ENCODE assay signal across 1 cellular context in the genomic region with DNA sequence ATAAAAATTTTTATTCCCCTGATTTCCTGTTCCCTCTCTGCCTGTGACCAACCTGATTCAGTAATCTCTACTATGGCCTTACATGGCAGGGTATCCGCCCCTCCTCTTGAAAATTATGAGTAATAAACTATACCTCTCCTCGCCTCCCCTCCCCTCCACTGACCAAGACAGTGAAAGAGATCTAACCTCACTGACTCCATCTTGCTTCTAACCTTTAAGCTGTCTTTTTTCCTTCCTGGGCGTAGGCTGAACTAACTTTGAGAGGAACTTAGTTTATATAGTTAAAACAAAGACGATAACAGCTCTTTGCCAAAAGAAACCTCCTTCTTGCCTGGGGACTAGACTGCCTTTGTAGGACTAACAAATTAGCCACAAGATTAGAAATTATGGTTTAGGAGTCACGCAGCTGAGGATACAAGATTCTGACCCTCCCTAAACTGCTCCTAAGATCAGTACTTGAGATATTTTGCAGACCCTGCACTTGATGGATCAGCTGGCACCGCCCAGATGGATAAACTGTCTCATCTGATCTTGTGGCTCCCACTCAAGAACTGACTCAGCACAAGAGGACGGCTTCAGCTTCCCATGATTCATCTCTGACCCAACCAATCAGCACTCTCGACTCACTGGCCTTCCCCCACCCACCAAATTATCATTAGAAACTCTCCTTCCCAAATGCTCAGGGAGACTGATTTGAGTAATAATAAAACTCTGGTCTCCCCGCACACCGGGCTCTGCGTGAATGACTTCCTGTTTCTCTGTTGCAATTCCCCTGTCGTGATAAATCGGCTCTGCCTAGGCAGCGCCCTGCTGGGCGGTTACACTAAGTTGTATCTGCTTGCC.
TF ChIP-seq lines count a peak whose summit lies in the region.

No MANE protein-coding gene starts in this region.

TF ChIP-seq in K562, 482 proteins besides CTCF, POLR2A, EP300 and RAD21 (continued from another document and continues in another):
- TF ChIP-seq, protein P1, sequence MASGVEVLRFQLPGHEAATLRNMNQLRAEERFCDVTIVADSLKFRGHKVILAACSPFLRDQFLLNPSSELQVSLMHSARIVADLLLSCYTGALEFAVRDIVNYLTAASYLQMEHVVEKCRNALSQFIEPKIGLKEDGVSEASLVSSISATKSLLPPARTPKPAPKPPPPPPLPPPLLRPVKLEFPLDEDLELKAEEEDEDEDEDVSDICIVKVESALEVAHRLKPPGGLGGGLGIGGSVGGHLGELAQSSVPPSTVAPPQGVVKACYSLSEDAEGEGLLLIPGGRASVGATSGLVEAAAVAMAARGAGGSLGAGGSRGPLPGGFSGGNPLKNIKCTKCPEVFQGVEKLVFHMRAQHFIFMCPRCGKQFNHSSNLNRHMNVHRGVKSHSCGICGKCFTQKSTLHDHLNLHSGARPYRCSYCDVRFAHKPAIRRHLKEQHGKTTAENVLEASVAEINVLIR (CRISPR knock-in tag; IDR thresholded peaks at IDR 0.05) = peak; percentile 74
- no peak for TF ChIP-seq ZNF12 (CRISPR knock-in tag; IDR thresholded peaks at IDR 0.05)
- no peak for TF ChIP-seq TEAD4 (IDR thresholded peaks at IDR 0.05; ENCODE audit: low read length)
- TF ChIP-seq TEAD4 (CRISPR knock-in tag; IDR thresholded peaks at IDR 0.05; ENCODE audit: borderline replicate concordance) = no peak
- no peak for TF ChIP-seq ZNF436 (CRISPR knock-in tag; IDR thresholded peaks at IDR 0.05)
- TF ChIP-seq NFE2L1 (tag; IDR thresholded peaks at IDR 0.05; ENCODE audit: borderline replicate concordance, low read depth) = peak; percentile 33; the same call in 1 of the 2 replicates
- no peak for TF ChIP-seq MTA2 (IDR thresholded peaks at IDR 0.05; ENCODE audit: low read depth)
- TF ChIP-seq CBFA2T2 (conservative IDR thresholded peaks at IDR 0.05) = no peak
- 0 out of 4 replicates have a peak, but pooled peaks of 1 of the 2 experiments have one; percentile 10 for TF ChIP-seq NRF1 (conservative IDR thresholded peaks at IDR 0.05 in 1 of 2, IDR thresholded peaks at IDR 0.05 in 1 of 2)
- TF ChIP-seq PHTF2 (CRISPR knock-in tag; IDR thresholded peaks at IDR 0.05) = no peak
- no peak for TF ChIP-seq HIVEP1 (CRISPR knock-in tag; IDR thresholded peaks at IDR 0.05)
- TF ChIP-seq, protein P2, sequence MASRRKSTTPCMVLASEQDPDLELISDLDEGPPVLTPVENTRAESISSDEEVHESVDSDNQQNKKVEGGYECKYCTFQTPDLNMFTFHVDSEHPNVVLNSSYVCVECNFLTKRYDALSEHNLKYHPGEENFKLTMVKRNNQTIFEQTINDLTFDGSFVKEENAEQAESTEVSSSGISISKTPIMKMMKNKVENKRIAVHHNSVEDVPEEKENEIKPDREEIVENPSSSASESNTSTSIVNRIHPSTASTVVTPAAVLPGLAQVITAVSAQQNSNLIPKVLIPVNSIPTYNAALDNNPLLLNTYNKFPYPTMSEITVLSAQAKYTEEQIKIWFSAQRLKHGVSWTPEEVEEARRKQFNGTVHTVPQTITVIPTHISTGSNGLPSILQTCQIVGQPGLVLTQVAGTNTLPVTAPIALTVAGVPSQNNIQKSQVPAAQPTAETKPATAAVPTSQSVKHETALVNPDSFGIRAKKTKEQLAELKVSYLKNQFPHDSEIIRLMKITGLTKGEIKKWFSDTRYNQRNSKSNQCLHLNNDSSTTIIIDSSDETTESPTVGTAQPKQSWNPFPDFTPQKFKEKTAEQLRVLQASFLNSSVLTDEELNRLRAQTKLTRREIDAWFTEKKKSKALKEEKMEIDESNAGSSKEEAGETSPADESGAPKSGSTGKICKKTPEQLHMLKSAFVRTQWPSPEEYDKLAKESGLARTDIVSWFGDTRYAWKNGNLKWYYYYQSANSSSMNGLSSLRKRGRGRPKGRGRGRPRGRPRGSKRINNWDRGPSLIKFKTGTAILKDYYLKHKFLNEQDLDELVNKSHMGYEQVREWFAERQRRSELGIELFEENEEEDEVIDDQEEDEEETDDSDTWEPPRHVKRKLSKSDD (conservative IDR thresholded peaks at IDR 0.05; ENCODE audit: low read length) = no peak
- TF ChIP-seq YBX1 (IDR thresholded peaks at IDR 0.05) = no peak
- no peak for TF ChIP-seq GATA2 (CRISPR knock-in tag; IDR thresholded peaks at IDR 0.05)
- TF ChIP-seq LEF1 (IDR thresholded peaks at IDR 0.05) = no peak
- TF ChIP-seq, protein P3, sequence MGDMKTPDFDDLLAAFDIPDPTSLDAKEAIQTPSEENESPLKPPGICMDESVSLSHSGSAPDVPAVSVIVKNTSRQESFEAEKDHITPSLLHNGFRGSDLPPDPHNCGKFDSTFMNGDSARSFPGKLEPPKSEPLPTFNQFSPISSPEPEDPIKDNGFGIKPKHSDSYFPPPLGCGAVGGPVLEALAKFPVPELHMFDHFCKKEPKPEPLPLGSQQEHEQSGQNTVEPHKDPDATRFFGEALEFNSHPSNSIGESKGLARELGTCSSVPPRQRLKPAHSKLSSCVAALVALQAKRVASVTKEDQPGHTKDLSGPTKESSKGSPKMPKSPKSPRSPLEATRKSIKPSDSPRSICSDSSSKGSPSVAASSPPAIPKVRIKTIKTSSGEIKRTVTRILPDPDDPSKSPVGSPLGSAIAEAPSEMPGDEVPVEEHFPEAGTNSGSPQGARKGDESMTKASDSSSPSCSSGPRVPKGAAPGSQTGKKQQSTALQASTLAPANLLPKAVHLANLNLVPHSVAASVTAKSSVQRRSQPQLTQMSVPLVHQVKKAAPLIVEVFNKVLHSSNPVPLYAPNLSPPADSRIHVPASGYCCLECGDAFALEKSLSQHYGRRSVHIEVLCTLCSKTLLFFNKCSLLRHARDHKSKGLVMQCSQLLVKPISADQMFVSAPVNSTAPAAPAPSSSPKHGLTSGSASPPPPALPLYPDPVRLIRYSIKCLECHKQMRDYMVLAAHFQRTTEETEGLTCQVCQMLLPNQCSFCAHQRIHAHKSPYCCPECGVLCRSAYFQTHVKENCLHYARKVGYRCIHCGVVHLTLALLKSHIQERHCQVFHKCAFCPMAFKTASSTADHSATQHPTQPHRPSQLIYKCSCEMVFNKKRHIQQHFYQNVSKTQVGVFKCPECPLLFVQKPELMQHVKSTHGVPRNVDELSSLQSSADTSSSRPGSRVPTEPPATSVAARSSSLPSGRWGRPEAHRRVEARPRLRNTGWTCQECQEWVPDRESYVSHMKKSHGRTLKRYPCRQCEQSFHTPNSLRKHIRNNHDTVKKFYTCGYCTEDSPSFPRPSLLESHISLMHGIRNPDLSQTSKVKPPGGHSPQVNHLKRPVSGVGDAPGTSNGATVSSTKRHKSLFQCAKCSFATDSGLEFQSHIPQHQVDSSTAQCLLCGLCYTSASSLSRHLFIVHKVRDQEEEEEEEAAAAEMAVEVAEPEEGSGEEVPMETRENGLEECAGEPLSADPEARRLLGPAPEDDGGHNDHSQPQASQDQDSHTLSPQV (IDR thresholded peaks at IDR 0.05) = peak; percentile 91
- peak; percentile 64; the same call in 1 of the 2 replicates for TF ChIP-seq SPI1 (IDR thresholded peaks at IDR 0.05; ENCODE audit: borderline replicate concordance, low read depth, low read length)
- TF ChIP-seq CTBP1 (IDR thresholded peaks at IDR 0.05; ENCODE audit: borderline replicate concordance) = no peak
- TF ChIP-seq HDAC8 (tag; IDR thresholded peaks at IDR 0.05) = peak; percentile 73; the same call in 1 of the 2 replicates
- no peak for TF ChIP-seq SIX5 (IDR thresholded peaks at IDR 0.05; ENCODE audit: borderline replicate concordance in 1 of 2, insufficient read depth in 1 of 2, low read depth in 1 of 2, low read length in 2 of 2)
- TF ChIP-seq, protein P4, sequence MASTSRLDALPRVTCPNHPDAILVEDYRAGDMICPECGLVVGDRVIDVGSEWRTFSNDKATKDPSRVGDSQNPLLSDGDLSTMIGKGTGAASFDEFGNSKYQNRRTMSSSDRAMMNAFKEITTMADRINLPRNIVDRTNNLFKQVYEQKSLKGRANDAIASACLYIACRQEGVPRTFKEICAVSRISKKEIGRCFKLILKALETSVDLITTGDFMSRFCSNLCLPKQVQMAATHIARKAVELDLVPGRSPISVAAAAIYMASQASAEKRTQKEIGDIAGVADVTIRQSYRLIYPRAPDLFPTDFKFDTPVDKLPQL (IDR thresholded peaks at IDR 0.05; ENCODE audit: extremely low read depth, insufficient read length) = no peak
- TF ChIP-seq SLC30A9 (CRISPR knock-in tag; IDR thresholded peaks at IDR 0.05) = no peak
- peak; percentile 97 for TF ChIP-seq ZNF175 (CRISPR knock-in tag; IDR thresholded peaks at IDR 0.05; ENCODE audit: low read depth)
- TF ChIP-seq FOXP1 (CRISPR knock-in tag; IDR thresholded peaks at IDR 0.05) = no peak
- TF ChIP-seq TAL1 (IDR thresholded peaks at IDR 0.05) = no peak
- TF ChIP-seq ZNF174 (CRISPR knock-in tag; IDR thresholded peaks at IDR 0.05) = 0 out of 2 replicates have a peak, but pooled peaks have one; percentile 41
- no peak for TF ChIP-seq PHF20 (IDR thresholded peaks at IDR 0.05; ENCODE audit: partially characterized antibody)
- TF ChIP-seq HNRNPLL (IDR thresholded peaks at IDR 0.05; ENCODE audit: low read depth, low read length, poor library complexity, severe bottlenecking) = no peak
- TF ChIP-seq CAMTA2 (CRISPR knock-in tag; conservative IDR thresholded peaks at IDR 0.05) = no peak
- no peak for TF ChIP-seq TSC22D4 (tag; IDR thresholded peaks at IDR 0.05)
- TF ChIP-seq, protein P5, sequence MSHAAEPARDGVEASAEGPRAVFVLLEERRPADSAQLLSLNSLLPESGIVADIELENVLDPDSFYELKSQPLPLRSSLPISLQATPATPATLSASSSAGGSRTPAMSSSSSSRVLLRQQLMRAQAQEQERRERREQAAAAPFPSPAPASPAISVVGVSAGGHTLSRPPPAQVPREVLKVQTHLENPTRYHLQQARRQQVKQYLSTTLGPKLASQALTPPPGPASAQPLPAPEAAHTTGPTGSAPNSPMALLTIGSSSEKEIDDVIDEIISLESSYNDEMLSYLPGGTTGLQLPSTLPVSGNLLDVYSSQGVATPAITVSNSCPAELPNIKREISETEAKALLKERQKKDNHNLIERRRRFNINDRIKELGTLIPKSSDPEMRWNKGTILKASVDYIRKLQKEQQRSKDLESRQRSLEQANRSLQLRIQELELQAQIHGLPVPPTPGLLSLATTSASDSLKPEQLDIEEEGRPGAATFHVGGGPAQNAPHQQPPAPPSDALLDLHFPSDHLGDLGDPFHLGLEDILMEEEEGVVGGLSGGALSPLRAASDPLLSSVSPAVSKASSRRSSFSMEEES (CRISPR knock-in tag; IDR thresholded peaks at IDR 0.05) = no peak
- no peak for TF ChIP-seq COPS2 (conservative IDR thresholded peaks at IDR 0.05)
- 0 out of 2 replicates have a peak, but pooled peaks have one; percentile 12 for TF ChIP-seq CEBPB (tag; IDR thresholded peaks at IDR 0.05)
- no peak for TF ChIP-seq ESRRA (IDR thresholded peaks at IDR 0.05; ENCODE audit: borderline replicate concordance, low read depth)
- TF ChIP-seq PHB (CRISPR knock-in tag; IDR thresholded peaks at IDR 0.05) = no peak
- TF ChIP-seq, protein P6, sequence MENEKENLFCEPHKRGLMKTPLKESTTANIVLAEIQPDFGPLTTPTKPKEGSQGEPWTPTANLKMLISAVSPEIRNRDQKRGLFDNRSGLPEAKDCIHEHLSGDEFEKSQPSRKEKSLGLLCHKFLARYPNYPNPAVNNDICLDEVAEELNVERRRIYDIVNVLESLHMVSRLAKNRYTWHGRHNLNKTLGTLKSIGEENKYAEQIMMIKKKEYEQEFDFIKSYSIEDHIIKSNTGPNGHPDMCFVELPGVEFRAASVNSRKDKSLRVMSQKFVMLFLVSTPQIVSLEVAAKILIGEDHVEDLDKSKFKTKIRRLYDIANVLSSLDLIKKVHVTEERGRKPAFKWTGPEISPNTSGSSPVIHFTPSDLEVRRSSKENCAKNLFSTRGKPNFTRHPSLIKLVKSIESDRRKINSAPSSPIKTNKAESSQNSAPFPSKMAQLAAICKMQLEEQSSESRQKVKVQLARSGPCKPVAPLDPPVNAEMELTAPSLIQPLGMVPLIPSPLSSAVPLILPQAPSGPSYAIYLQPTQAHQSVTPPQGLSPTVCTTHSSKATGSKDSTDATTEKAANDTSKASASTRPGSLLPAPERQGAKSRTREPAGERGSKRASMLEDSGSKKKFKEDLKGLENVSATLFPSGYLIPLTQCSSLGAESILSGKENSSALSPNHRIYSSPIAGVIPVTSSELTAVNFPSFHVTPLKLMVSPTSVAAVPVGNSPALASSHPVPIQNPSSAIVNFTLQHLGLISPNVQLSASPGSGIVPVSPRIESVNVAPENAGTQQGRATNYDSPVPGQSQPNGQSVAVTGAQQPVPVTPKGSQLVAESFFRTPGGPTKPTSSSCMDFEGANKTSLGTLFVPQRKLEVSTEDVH (IDR thresholded peaks at IDR 0.05; ENCODE audit: low read depth, partially characterized antibody) = no peak
- peak; percentile 74 for TF ChIP-seq NFE2 (IDR thresholded peaks at IDR 0.05; ENCODE audit: low read depth)
- no peak for TF ChIP-seq ZNF146 (CRISPR knock-in tag; IDR thresholded peaks at IDR 0.05; ENCODE audit: unreplicated experiment)
- TF ChIP-seq, protein P7, sequence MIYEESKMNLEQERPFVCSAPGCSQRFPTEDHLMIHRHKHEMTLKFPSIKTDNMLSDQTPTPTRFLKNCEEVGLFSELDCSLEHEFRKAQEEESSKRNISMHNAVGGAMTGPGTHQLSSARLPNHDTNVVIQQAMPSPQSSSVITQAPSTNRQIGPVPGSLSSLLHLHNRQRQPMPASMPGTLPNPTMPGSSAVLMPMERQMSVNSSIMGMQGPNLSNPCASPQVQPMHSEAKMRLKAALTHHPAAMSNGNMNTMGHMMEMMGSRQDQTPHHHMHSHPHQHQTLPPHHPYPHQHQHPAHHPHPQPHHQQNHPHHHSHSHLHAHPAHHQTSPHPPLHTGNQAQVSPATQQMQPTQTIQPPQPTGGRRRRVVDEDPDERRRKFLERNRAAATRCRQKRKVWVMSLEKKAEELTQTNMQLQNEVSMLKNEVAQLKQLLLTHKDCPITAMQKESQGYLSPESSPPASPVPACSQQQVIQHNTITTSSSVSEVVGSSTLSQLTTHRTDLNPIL (CRISPR knock-in tag; IDR thresholded peaks at IDR 0.05) = no peak
- TF ChIP-seq ZNF586 (CRISPR knock-in tag; conservative IDR thresholded peaks at IDR 0.05) = no peak
- no peak for TF ChIP-seq SRSF1 (IDR thresholded peaks at IDR 0.05; ENCODE audit: low read depth, low read length)
- no peak for TF ChIP-seq PRMT5 (CRISPR knock-in tag; IDR thresholded peaks at IDR 0.05)
- no peak for TF ChIP-seq RFX1 (IDR thresholded peaks at IDR 0.05)
- peak in 1 of 2 experiments; percentile 86; a peak in 2 of 4 replicates for TF ChIP-seq TEAD1 (CRISPR knock-in tag; IDR thresholded peaks at IDR 0.05)
- no peak for TF ChIP-seq ZC3H11A (IDR thresholded peaks at IDR 0.05; ENCODE audit: low read depth, low read length)
- TF ChIP-seq GTF2F1 (IDR thresholded peaks at IDR 0.05; ENCODE audit: low read depth, low read length) = no peak
- peak; percentile 94 for TF ChIP-seq ZNF584 (CRISPR knock-in tag; IDR thresholded peaks at IDR 0.05; ENCODE audit: low read depth)
- TF ChIP-seq, protein P8, sequence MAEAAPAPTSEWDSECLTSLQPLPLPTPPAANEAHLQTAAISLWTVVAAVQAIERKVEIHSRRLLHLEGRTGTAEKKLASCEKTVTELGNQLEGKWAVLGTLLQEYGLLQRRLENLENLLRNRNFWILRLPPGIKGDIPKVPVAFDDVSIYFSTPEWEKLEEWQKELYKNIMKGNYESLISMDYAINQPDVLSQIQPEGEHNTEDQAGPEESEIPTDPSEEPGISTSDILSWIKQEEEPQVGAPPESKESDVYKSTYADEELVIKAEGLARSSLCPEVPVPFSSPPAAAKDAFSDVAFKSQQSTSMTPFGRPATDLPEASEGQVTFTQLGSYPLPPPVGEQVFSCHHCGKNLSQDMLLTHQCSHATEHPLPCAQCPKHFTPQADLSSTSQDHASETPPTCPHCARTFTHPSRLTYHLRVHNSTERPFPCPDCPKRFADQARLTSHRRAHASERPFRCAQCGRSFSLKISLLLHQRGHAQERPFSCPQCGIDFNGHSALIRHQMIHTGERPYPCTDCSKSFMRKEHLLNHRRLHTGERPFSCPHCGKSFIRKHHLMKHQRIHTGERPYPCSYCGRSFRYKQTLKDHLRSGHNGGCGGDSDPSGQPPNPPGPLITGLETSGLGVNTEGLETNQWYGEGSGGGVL (CRISPR knock-in tag; IDR thresholded peaks at IDR 0.05) = peak; percentile 63; the same call in 1 of the 2 replicates
- peak; percentile 89 for TF ChIP-seq ZNF41 (CRISPR knock-in tag; conservative IDR thresholded peaks at IDR 0.05)
